Comparison of ENCODE assay signal across 13 cellular contexts in genomic region chr17:48994548-48995331, GRCh38. TPM values are rescaled to one million over a fixed set of nuclear protein-coding genes. Genes with fewer than 3 reads are reported as not detected.
DNase-seq lines count a peak whose midpoint lies in the region; ATAC-seq and TF ChIP-seq lines count a peak whose summit lies in the region.
"Had no signal": no experiment of that assay in that cellular context is flagged by ENCODE, and none has a peak within 500 bp of the region (broad histone marks: within the 10 kb centered on the region; RNA-seq: fewer than 3 reads in every experiment).

No MANE protein-coding gene starts in this region.

- H3K9ac ChIP-seq in iPS-15b (ENCODE audit: low read depth, low read length), result peak overlapping the region; percentile 98
- H3K9ac ChIP-seq in smooth muscle cell (ENCODE audit: low read depth), result peak overlapping the region; percentile 71

- no TSS peak for BruUV-seq in PC-9 (replicated peaks; lab: Mats Ljungman, UMichigan)

- 5% methylated on average over 4 of the region's 4 CpGs for WGBS in smooth muscle cell (ENCODE audit: low lambda C conversion rate)

- intact Hi-C loops in PC-9 (cut with micrococcal nuclease; ENCODE audit: unreplicated experiment), result loop anchor here (5.0 kb wide), 1 partner anchor 42 kb away; no protein-coding TSS in a partner anchor

- CTCF ChIA-PET in PC-9 (lab: Charles Lee), result no interaction called here

- ATAC-seq in HG03520 (IDR thresholded peaks at IDR 0.05; ENCODE audit: unreplicated experiment) (no peak), GM18909 (IDR thresholded peaks at IDR 0.05; ENCODE audit: poor library complexity, unreplicated experiment) (no peak)
- ATAC-seq: PC-3 had no signal

- DNase-seq in activated CD8-positive, alpha-beta memory T cell treated with anti-CD3 and anti-CD28 coated beads for 24 hours, result peak; percentile 38
- no peak for DNase-seq in activated CD8-positive, alpha-beta memory T cell treated with anti-CD3 and anti-CD28 coated beads, Interleukin-2, amount 50 U/mL, for 4 hours
- DNase-seq in PC-9, result no peak
- DNase-seq in smooth muscle cell (lab: John Stamatoyannopoulos, UW; ENCODE audit: unreplicated experiment), result no peak
- DNase-seq in stimulated activated naive CD4-positive, alpha-beta T cell treated with Interleukin-2 at 50 U/mL for 16 hours (lab: John Stamatoyannopoulos, UW), result no peak
- DNase-seq: activated naive CD4-positive, alpha-beta T cell treated with Interleukin-2 at 50 U/mL for 16 hours; dermis blood vessel endothelial cell; NCI-H1694; PC-3 had no signal

- H3K4me3 ChIP-seq in PC-9, result no peak overlapping the region
- H3K4me3 ChIP-seq in iPS-15b (ENCODE audit: low read depth, low read length), result peak overlapping the region; percentile 66
- H3K4me3 ChIP-seq in smooth muscle cell, result peak overlapping the region; percentile 96

- H3K4me1 ChIP-seq in PC-9 (replicated peaks; ENCODE audit: insufficient read depth) (peaks cover 3% of the 10 kb centered on the region; the same call in 1 of the 2 replicates), iPS-15b (ENCODE audit: control insufficient read depth, insufficient read depth, low read length) (peaks cover 23% of the 10 kb centered on the region), smooth muscle cell (ENCODE audit: low read depth) (peaks cover 47% of the 10 kb centered on the region)

- H3K79me2 ChIP-seq in PC-9 (ENCODE audit: low read depth) (peaks cover 23% of the 10 kb centered on the region), smooth muscle cell (ENCODE audit: low read depth) (peaks cover 62% of the 10 kb centered on the region)

- no peaks in the 10 kb centered on the region for H3K9me2 ChIP-seq in PC-9 (ENCODE audit: insufficient read depth)

- H3K9me3 ChIP-seq in PC-9 (ENCODE audit: insufficient read depth, low read depth), result no peaks in the 10 kb centered on the region
- H3K9me3 ChIP-seq in iPS-15b (ENCODE audit: control insufficient read depth, insufficient read depth, low read length), result no peaks in the 10 kb centered on the region
- H3K9me3 ChIP-seq in smooth muscle cell (replicated peaks; ENCODE audit: low read depth), result no peaks in the 10 kb centered on the region

- TF ChIP-seq CTCF in PC-9 (conservative IDR thresholded peaks at IDR 0.05) (no peak), smooth muscle cell (IDR thresholded peaks at IDR 0.05; ENCODE audit: borderline replicate concordance, insufficient read depth, poor library complexity, severe bottlenecking) (no peak)

- H2AFZ ChIP-seq in PC-9, result no peak overlapping the region
- H2AFZ ChIP-seq in smooth muscle cell (ENCODE audit: low read depth), result peak overlapping the region; percentile 91

- POLR2A ChIA-PET in PC-9 (lab: Charles Lee; ENCODE audit: unreplicated experiment), result interaction anchor here (0.7 kb wide), 1 partner anchor 23 kb away, joined by 4 read pairs; no protein-coding TSS in a partner anchor

- H3K27me3 ChIP-seq in PC-9 (ENCODE audit: insufficient read depth, low read depth), result no peaks in the 10 kb centered on the region
- no peaks in the 10 kb centered on the region for H3K27me3 ChIP-seq in iPS-15b (ENCODE audit: control insufficient read depth, insufficient read depth, low read length)
- no peaks in the 10 kb centered on the region for H3K27me3 ChIP-seq in smooth muscle cell (ENCODE audit: low read depth)

- H4K20me1 ChIP-seq in PC-9 (ENCODE audit: insufficient read depth) (no peaks in the 10 kb centered on the region), smooth muscle cell (ENCODE audit: low read depth) (no peaks in the 10 kb centered on the region)

- H3F3A ChIP-seq in PC-9 (ENCODE audit: insufficient read depth, low read depth) (peaks cover 28% of the 10 kb centered on the region), smooth muscle cell (ENCODE audit: low read depth) (no peaks in the 10 kb centered on the region)

- no peaks in the 10 kb centered on the region for H3K36me3 ChIP-seq in PC-9 (ENCODE audit: low read depth)
- H3K36me3 ChIP-seq in iPS-15b (ENCODE audit: control insufficient read depth, insufficient read depth, low read length), result peaks cover 4% of the 10 kb centered on the region
- H3K36me3 ChIP-seq in smooth muscle cell (ENCODE audit: low read depth), result no peaks in the 10 kb centered on the region

- H3K27ac ChIP-seq in PC-9 (peak overlapping the region; percentile 28; the same call in 1 of the 2 replicates), smooth muscle cell (ENCODE audit: low read depth) (peak overlapping the region; percentile 84)

- no peak overlapping the region for H3K4me2 ChIP-seq in PC-9
- H3K4me2 ChIP-seq in smooth muscle cell, result peak overlapping the region; percentile 95

RNA-seq across cellular contexts. Expression of gene IGF2BP1, which starts 2.4 kb away (rescaled TPM):
- total RNA-seq in PC-9 (2021), result 56.5 and 57.4 TPM in 2 replicates
- 51.0 and 54.6 TPM in 2 replicates for total RNA-seq in smooth muscle cell
- polyA plus RNA-seq in smooth muscle cell, result 49.7 and 51.4 TPM in 2 replicates

RNA-seq across cellular contexts. Expression of gene GIP, which starts 26.3 kb away (rescaled TPM):
- total RNA-seq in PC-9 (2021) (not detected in 2 replicates), smooth muscle cell (not detected in 2 replicates)
- polyA plus RNA-seq in smooth muscle cell, result 1.6 and 1.9 TPM in 2 replicates
- total RNA-seq: dermis blood vessel endothelial cell, PC-3, temporal lobe had no signal

RNA-seq across cellular contexts. Expression of gene SNF8, which starts 50.1 kb away (rescaled TPM):
- total RNA-seq in PC-9 (2021) (103 and 118 TPM in 2 replicates), smooth muscle cell (69.0 and 69.6 TPM in 2 replicates)
- 260 and 263 TPM in 2 replicates for polyA plus RNA-seq in smooth muscle cell
